Comparison of ENCODE assay signal across 23 cellular contexts in the genomic region with DNA sequence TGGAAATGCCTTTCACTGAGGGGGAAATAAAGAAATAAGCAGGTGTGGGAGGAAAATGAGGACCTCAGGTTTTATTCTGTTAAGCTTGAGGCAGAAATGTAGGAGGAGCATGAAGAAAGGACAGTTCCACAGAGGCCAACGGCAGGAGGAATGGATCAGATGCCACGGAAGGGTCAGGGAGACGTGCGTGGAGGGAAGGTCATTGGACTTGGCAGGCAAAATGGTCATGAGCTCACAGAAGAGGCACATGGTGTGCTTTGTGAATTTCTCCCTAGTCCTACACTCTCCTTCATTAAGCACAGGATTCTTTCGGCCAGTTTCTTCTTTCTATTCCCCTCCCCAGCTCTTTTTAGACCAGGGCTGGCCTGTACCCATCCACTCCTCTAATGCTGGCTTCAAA. TPM values are rescaled to one million over a fixed set of nuclear protein-coding genes. Genes with fewer than 3 reads are reported as not detected.
A peak's percentile ranks its signal among the peaks of the same experiment; 100 is the strongest.
DNase-seq lines count a peak whose midpoint lies in the region; ATAC-seq, FAIRE-seq and TF ChIP-seq lines count a peak whose summit lies in the region.
"Had no signal": no experiment of that assay in that cellular context is flagged by ENCODE, and none has a peak within 500 bp of the region (broad histone marks: within the 10 kb centered on the region; RNA-seq: fewer than 3 reads in every experiment).

No MANE protein-coding gene starts in this region.

- H3K27me3 ChIP-seq in prostate gland (replicated peaks; ENCODE audit: insufficient read depth): no peaks in the 10 kb centered on the region
- no peaks in the 10 kb centered on the region for H3K27me3 ChIP-seq in vagina
- H3K27me3 ChIP-seq: gastrocnemius medialis, transverse colon had no signal

- no peak for TF ChIP-seq CTCF in prostate gland (IDR thresholded peaks at IDR 0.05)
- TF ChIP-seq CTCF in vagina (IDR thresholded peaks at IDR 0.05): no peak
- TF ChIP-seq CTCF in D721Med (IDR thresholded peaks at IDR 0.05; ENCODE audit: insufficient read depth, missing control alignments): no peak

- intact Hi-C loops in Right ventricle myocardium inferior (cut with DNase I) (no loop called here), cardiac septum (cut with DNase I) (no loop called here), left ventricle myocardium superior (cut with micrococcal nuclease) (no loop called here), prostate gland (cut with DNase I) (no loop called here), vagina (cut with DNase I) (no loop called here)

- peak; percentile 75 for ATAC-seq in Right ventricle myocardium inferior
- ATAC-seq in left ventricle myocardium superior: peak; percentile 81
- ATAC-seq: gastrocnemius medialis; stimulated activated naive B cell treated with anti-CD40 and anti-IgM and Interleukin-4, amounts not matched to agents 10 μg/mL and 1 μg/mL and 100 μg/mL, for 72 hours had no signal

- 55% methylated on average over 5 of the region's 5 CpGs for WGBS in prostate gland

- no peak for DNase-seq in Right ventricle myocardium inferior (ENCODE audit: missing footprints)
- no peak for DNase-seq in cardiac septum (ENCODE audit: low spot score)
- DNase-seq in left ventricle myocardium superior: peak; percentile 43
- DNase-seq in prostate gland (ENCODE audit: low spot score): no peak
- DNase-seq in vagina (ENCODE audit: extremely low spot score in 2 of 2): no peak
- no peak for DNase-seq in D721Med (ENCODE audit: insufficient read length, low spot score)
- DNase-seq in NCI-H82 treated with DMSO at 0.1 percent for 48 hours (lab: John Stamatoyannopoulos, UW; ENCODE audit: unreplicated experiment): no peak
- DNase-seq in hepatic stellate cell (ENCODE audit: low spot score): no peak
- DNase-seq: activated CD4-positive, CD25-positive, alpha-beta regulatory T cell treated with anti-CD3 and anti-CD28 coated beads, Interleukin-2, amount 50 U/mL, for 72 hours; activated CD8-positive, alpha-beta memory T cell treated with anti-CD3 and anti-CD28 coated beads for 24 hours; activated naive CD4-positive, alpha-beta T cell treated with Interleukin-2 at 50 U/mL for 16 hours; activated T-cell treated with anti-CD3 and anti-CD28 coated beads, Interleukin-2, amount 50 U/mL, for 24 hours; amygdala; gastrocnemius medialis; GF-D8; KBM-7; MV-4-11; NCI-H1694 treated with DMSO at 0.1 percent for 48 hours; NCI-H748 treated with DMSO at 0.1 percent for 48 hours; small intestine; stimulated activated naive B cell treated with anti-CD40 and anti-IgM and Interleukin-4, amounts not matched to agents 10 μg/mL and 1 μg/mL and 100 μg/mL, for 72 hours; transverse colon had no signal

- H3K27ac ChIP-seq in prostate gland: peak overlapping the region; percentile 55 to 69
- peak overlapping the region; percentile 88 for H3K27ac ChIP-seq in vagina
- H3K27ac ChIP-seq: gastrocnemius medialis, parathyroid adenoma had no signal

- no peaks in the 10 kb centered on the region for H3K9me3 ChIP-seq in prostate gland
- no peaks in the 10 kb centered on the region for H3K9me3 ChIP-seq in vagina
- H3K9me3 ChIP-seq: gastrocnemius medialis, transverse colon had no signal

- TF ChIP-seq POLR2A in prostate gland (IDR thresholded peaks at IDR 0.05): no peak
- TF ChIP-seq POLR2A in vagina (IDR thresholded peaks at IDR 0.05): no peak

- no peak for FAIRE-seq in D721Med (lab: Jason Lieb, UNC)
- FAIRE-seq: small intestine had no signal

- H3K4me1 ChIP-seq in prostate gland (replicated peaks) (peaks cover 5% of the 10 kb centered on the region), vagina (peaks cover 65% of the 10 kb centered on the region)
- H3K4me1 ChIP-seq: gastrocnemius medialis, parathyroid adenoma had no signal

- H3K4me3 ChIP-seq in prostate gland: no peak overlapping the region
- peak overlapping the region in 1 of 2 donors; percentile 26 for H3K4me3 ChIP-seq in vagina
- H3K4me3 ChIP-seq: gastrocnemius medialis, transverse colon had no signal

- H3K36me3 ChIP-seq in prostate gland: no peaks in the 10 kb centered on the region
- no peaks in the 10 kb centered on the region for H3K36me3 ChIP-seq in vagina
- H3K36me3 ChIP-seq: gastrocnemius medialis, transverse colon had no signal

RNA-seq across cellular contexts. Expression of a gene that starts 32.5 kb away (rescaled TPM):
- total RNA-seq in Right ventricle myocardium inferior (73.1 TPM), cardiac septum (116 TPM), left ventricle myocardium superior (80.7 TPM), prostate gland (100 to 1,000 TPM in 1 of 2 donors, 10 to 100 TPM in 1; 84.1 to 223 TPM), vagina (66.8 TPM)
